In genomic region chr18:25561923-25562322, GRCh38 we compare ENCODE assay signal across 8 cellular contexts.
DNase-seq lines count a peak whose midpoint lies in the region; ATAC-seq and TF ChIP-seq lines count a peak whose summit lies in the region.

No MANE protein-coding gene starts in this region.

- ATAC-seq in right cardiac atrium: no peak
- ATAC-seq in upper lobe of right lung: no peak
- ATAC-seq in CD8-positive, alpha-beta T cell: no peak

- H3K9me3 Mint-ChIP-seq in endothelial cell (ENCODE audit: unreplicated experiment): no peaks in the 10 kb centered on the region
- H3K9me3 Mint-ChIP-seq in CD8-positive, alpha-beta T cell: no peaks in the 10 kb centered on the region

- intact Hi-C loops in left ventricle myocardium inferior (cut with micrococcal nuclease): no loop called here
- intact Hi-C loops in right cardiac atrium (cut with DNase I): no loop called here
- intact Hi-C loops in upper lobe of right lung (cut with DNase I): no loop called here
- intact Hi-C loops in CD8-positive, alpha-beta T cell (cut with DNase I, micrococcal nuclease): no loop called here

- DNase-seq in left ventricle myocardium inferior (no peak), right cardiac atrium (no peak), NCI-H1417 treated with DMSO at 0.1 percent for 48 hours (lab: John Stamatoyannopoulos, UW) (peak; percentile 3), endothelial cell (ENCODE audit: low spot score) (peak; percentile 44), upper lobe of right lung (no peak), NCI-H524 treated with DMSO at 0.1 percent for 48 hours (lab: John Stamatoyannopoulos, UW) (no peak)
- no peak for DNase-seq in effector CD8-positive, alpha-beta T cell (lab: John Stamatoyannopoulos, UW)
- no peak for DNase-seq in CD8-positive, alpha-beta T cell

- H3K27me3 ChIP-seq in left ventricle myocardium inferior (ENCODE audit: low read depth) (no peaks in the 10 kb centered on the region), right cardiac atrium (ENCODE audit: control insufficient read depth, insufficient read depth) (no peaks in the 10 kb centered on the region), upper lobe of right lung (no peaks in the 10 kb centered on the region)
- no peaks in the 10 kb centered on the region for H3K27me3 ChIP-seq in CD8-positive, alpha-beta T cell (ENCODE audit: insufficient read depth, low read length)

- H3K4me1 ChIP-seq in left ventricle myocardium inferior (peaks cover 2% of the 10 kb centered on the region), right cardiac atrium (ENCODE audit: control insufficient read depth, insufficient read depth, low read length) (no peaks in the 10 kb centered on the region), upper lobe of right lung (no peaks in the 10 kb centered on the region)
- H3K4me1 ChIP-seq in CD8-positive, alpha-beta T cell (ENCODE audit: insufficient read depth, low read length): no peaks in the 10 kb centered on the region

- POLR2A ChIA-PET in CD8-positive, alpha-beta T cell (lab: Charles Lee): no interaction called here

- no peaks in the 10 kb centered on the region for H3K36me3 Mint-ChIP-seq in endothelial cell (ENCODE audit: low read depth, unreplicated experiment)
- no peaks in the 10 kb centered on the region for H3K36me3 Mint-ChIP-seq in CD8-positive, alpha-beta T cell

- H3K4me3 ChIP-seq in left ventricle myocardium inferior: no peak overlapping the region
- H3K4me3 ChIP-seq in right cardiac atrium (ENCODE audit: low read length): no peak overlapping the region
- no peak overlapping the region for H3K4me3 ChIP-seq in upper lobe of right lung
- no peak overlapping the region for H3K4me3 ChIP-seq in CD8-positive, alpha-beta T cell (ENCODE audit: low read depth, low read length)

- H3K4me1 Mint-ChIP-seq in endothelial cell (ENCODE audit: unreplicated experiment): peaks cover 7% of the 10 kb centered on the region
- H3K4me1 Mint-ChIP-seq in CD8-positive, alpha-beta T cell (ENCODE audit: low read depth): no peaks in the 10 kb centered on the region

- H3K27ac Mint-ChIP-seq in endothelial cell (ENCODE audit: unreplicated experiment): no peak overlapping the region
- H3K27ac Mint-ChIP-seq in CD8-positive, alpha-beta T cell: no peak overlapping the region

- H3K9me3 ChIP-seq in left ventricle myocardium inferior (replicated peaks): no peaks in the 10 kb centered on the region
- H3K9me3 ChIP-seq in right cardiac atrium (ENCODE audit: control insufficient read depth, low read length): no peaks in the 10 kb centered on the region
- H3K9me3 ChIP-seq in upper lobe of right lung: no peaks in the 10 kb centered on the region
- H3K9me3 ChIP-seq in CD8-positive, alpha-beta T cell (ENCODE audit: low read length): no peaks in the 10 kb centered on the region

- no peak overlapping the region for H3K4me3 Mint-ChIP-seq in endothelial cell (ENCODE audit: unreplicated experiment)
- no peak overlapping the region for H3K4me3 Mint-ChIP-seq in CD8-positive, alpha-beta T cell

- WGBS in right cardiac atrium: 69% methylated on average over 6 of the region's 6 CpGs

- no peak overlapping the region for H3K27ac ChIP-seq in left ventricle myocardium inferior (replicated peaks)
- no peak overlapping the region for H3K27ac ChIP-seq in right cardiac atrium (ENCODE audit: low read length)
- no peak overlapping the region for H3K27ac ChIP-seq in upper lobe of right lung
- no peak overlapping the region for H3K27ac ChIP-seq in CD8-positive, alpha-beta T cell (ENCODE audit: low read depth, low read length)

- CTCF ChIA-PET in CD8-positive, alpha-beta T cell (lab: Charles Lee): no interaction called here

- peaks cover 1% of the 10 kb centered on the region for H3K27me3 Mint-ChIP-seq in endothelial cell (ENCODE audit: unreplicated experiment)
- H3K27me3 Mint-ChIP-seq in CD8-positive, alpha-beta T cell (ENCODE audit: low read depth): no peaks in the 10 kb centered on the region

- peak; percentile 35 for TF ChIP-seq CTCF in left ventricle myocardium inferior (IDR thresholded peaks at IDR 0.05; ENCODE audit: borderline replicate concordance)
- peak; percentile 38 for TF ChIP-seq CTCF in endothelial cell (IDR thresholded peaks at IDR 0.05; ENCODE audit: unreplicated experiment)
- TF ChIP-seq CTCF in upper lobe of right lung (IDR thresholded peaks at IDR 0.05): peak; percentile 25
- no peak for TF ChIP-seq CTCF in CD8-positive, alpha-beta T cell (IDR thresholded peaks at IDR 0.05)

- no peaks in the 10 kb centered on the region for H3K36me3 ChIP-seq in left ventricle myocardium inferior
- no peaks in the 10 kb centered on the region for H3K36me3 ChIP-seq in upper lobe of right lung
- no peaks in the 10 kb centered on the region for H3K36me3 ChIP-seq in CD8-positive, alpha-beta T cell (ENCODE audit: insufficient read depth, low read length)

Comparison
In these comparisons a context has a peak if more than half of its experiments do, and no peak if none do; other contexts are left out.
1. DNase-seq: peak in NCI-H1417 treated with DMSO at 0.1 percent for 48 hours (single experiment) and endothelial cell (single experiment); none in left ventricle myocardium inferior (single experiment), right cardiac atrium (0 of 3), upper lobe of right lung (single experiment), effector CD8-positive, alpha-beta T cell (single experiment), CD8-positive, alpha-beta T cell (0 of 7) and NCI-H524 treated with DMSO at 0.1 percent for 48 hours (single experiment).